Comparison of ENCODE assay signal across 14 cellular contexts in genomic region chr1:231507476-231508355, GRCh38. TPM values are rescaled to one million over a fixed set of nuclear protein-coding genes. Genes with fewer than 3 reads are reported as not detected.
DNase-seq lines count a peak whose midpoint lies in the region; ATAC-seq lines count a peak whose summit lies in the region.
"Had no signal": no experiment of that assay in that cellular context is flagged by ENCODE, and none has a peak within 500 bp of the region (broad histone marks: within the 10 kb centered on the region; RNA-seq: fewer than 3 reads in every experiment).

No MANE protein-coding gene starts in this region.

- no peaks in the 10 kb centered on the region for H3K36me3 Mint-ChIP-seq in immature natural killer cell
- H3K36me3 Mint-ChIP-seq: stimulated activated memory B cell treated with anti-CD40 and anti-IgM and Interleukin-4, amounts not matched to agents 10 μg/mL and 1 μg/mL and 100 μg/mL, for 72 hours had no signal

- H3K14ac ChIP-seq in neuronal stem cell (ENCODE audit: low read length) = no peak overlapping the region

- H3K9ac ChIP-seq in neuronal stem cell (ENCODE audit: low read depth, low read length, poor library complexity) = no peak overlapping the region

- H4K91ac ChIP-seq in neuronal stem cell (ENCODE audit: low read depth, low read length, poor library complexity) = no peak overlapping the region

- no peaks in the 10 kb centered on the region for H3K27me3 ChIP-seq in neuronal stem cell (ENCODE audit: control insufficient read depth in 3 of 3, insufficient read depth in 3 of 3, low read depth in 1 of 3, low read length in 3 of 3)
- H3K27me3 ChIP-seq: SJSA1 had no signal

- peaks cover 0 to 12% (median 2%) of the 10 kb centered on the region in 3 donors for H3K27me3 Mint-ChIP-seq in immature natural killer cell (ENCODE audit: low read depth in 3 of 3)

- no peak overlapping the region for H2BK5ac ChIP-seq in neuronal stem cell (ENCODE audit: low read length)

- H3K4me3 Mint-ChIP-seq in immature natural killer cell = no peak overlapping the region
- H3K4me3 Mint-ChIP-seq: stimulated activated memory B cell treated with anti-CD40 and anti-IgM and Interleukin-4, amounts not matched to agents 10 μg/mL and 1 μg/mL and 100 μg/mL, for 72 hours had no signal

- DNase-seq in DMS53 treated with DMSO at 0.1 percent for 48 hours (lab: John Stamatoyannopoulos, UW; ENCODE audit: unreplicated experiment) = peak; percentile 8
- no peak for DNase-seq in activated CD4-positive, CD25-positive, alpha-beta regulatory T cell treated with anti-CD3 and anti-CD28 coated beads, Interleukin-2, amount 50 U/mL, for 72 hours
- no peak for DNase-seq in immature natural killer cell
- no peak for DNase-seq in head of caudate nucleus
- DNase-seq in neuronal stem cell (ENCODE audit: low spot score) = no peak
- DNase-seq: activated T-cell treated with anti-CD3 and anti-CD28 coated beads for 4 hours; kidney glomerular epithelial cell; NCI-H187; stimulated activated CD4-positive, alpha-beta T cell treated with anti-CD3 and anti-CD28 coated beads, Interleukin-4, amount 100 ng/mL, for 1 hour had no signal

- H3K79me1 ChIP-seq in neuronal stem cell (ENCODE audit: low read depth, low read length) = no peaks in the 10 kb centered on the region

- no peak overlapping the region for H4K8ac ChIP-seq in neuronal stem cell (ENCODE audit: low read depth, low read length)

- H2BK120ac ChIP-seq in neuronal stem cell (ENCODE audit: low read depth, low read length) = no peak overlapping the region

- no peak overlapping the region for H3K23ac ChIP-seq in neuronal stem cell (ENCODE audit: low read depth, low read length, poor library complexity)

- H3K27ac Mint-ChIP-seq in immature natural killer cell = no peak overlapping the region
- H3K27ac Mint-ChIP-seq: stimulated activated memory B cell treated with anti-CD40 and anti-IgM and Interleukin-4, amounts not matched to agents 10 μg/mL and 1 μg/mL and 100 μg/mL, for 72 hours had no signal

- no peaks in the 10 kb centered on the region for H3K9me3 ChIP-seq in neuronal stem cell (replicated peaks in 1 of 2; ENCODE audit: control insufficient read depth in 2 of 2, insufficient read depth in 1 of 2, low read depth in 1 of 2, low read length in 2 of 2)
- H3K9me3 ChIP-seq: SJSA1 had no signal

- no peak overlapping the region for H2BK12ac ChIP-seq in neuronal stem cell (ENCODE audit: low read length)

- intact Hi-C loops in head of caudate nucleus (cut with DNase I) = no loop called here

- H3K27ac ChIP-seq in neuronal stem cell (replicated peaks; ENCODE audit: low read length) = no peak overlapping the region
- H3K27ac ChIP-seq: SJSA1 had no signal

- no peaks in the 10 kb centered on the region for H3K4me1 ChIP-seq in neuronal stem cell (ENCODE audit: control insufficient read depth in 2 of 2, insufficient read depth in 1 of 2, low read depth in 1 of 2, low read length in 2 of 2)

- no peak overlapping the region for H2AK5ac ChIP-seq in neuronal stem cell (ENCODE audit: low read depth, low read length)

- H3K36me3 ChIP-seq in neuronal stem cell (replicated peaks in 1 of 2; ENCODE audit: control insufficient read depth in 2 of 2, insufficient read depth in 2 of 2, low read length in 2 of 2) = no peaks in the 10 kb centered on the region
- H3K36me3 ChIP-seq: SJSA1 had no signal

- no peak overlapping the region for H3K4me3 ChIP-seq in neuronal stem cell (ENCODE audit: low read length in 2 of 2)
- H3K4me3 ChIP-seq: SJSA1 had no signal

- H3K4me2 ChIP-seq in neuronal stem cell (ENCODE audit: insufficient read depth, low read length, poor library complexity, severe bottlenecking) = no peak overlapping the region

- H2BK15ac ChIP-seq in neuronal stem cell (ENCODE audit: low read length) = no peak overlapping the region

- H2AFZ ChIP-seq in neuronal stem cell (ENCODE audit: low read length) = no peak overlapping the region

- no CpG with 5 or more reads among the region's 9 CpGs for WGBS in neuronal stem cell (ENCODE audit: extremely low coverage in 2 of 2, insufficient read length in 2 of 2, insufficient replicate concordance in 1 of 2), 2 donors

- no peak overlapping the region for H3K4ac ChIP-seq in neuronal stem cell (ENCODE audit: low read length)

- H3K4me1 Mint-ChIP-seq in immature natural killer cell = no peaks in the 10 kb centered on the region
- H3K4me1 Mint-ChIP-seq: stimulated activated memory B cell treated with anti-CD40 and anti-IgM and Interleukin-4, amounts not matched to agents 10 μg/mL and 1 μg/mL and 100 μg/mL, for 72 hours had no signal

- H3K18ac ChIP-seq in neuronal stem cell (ENCODE audit: low read length) = no peak overlapping the region

- ATAC-seq in GM19452 (IDR thresholded peaks at IDR 0.05; ENCODE audit: unreplicated experiment) (peak; percentile 57), HG03064 (IDR thresholded peaks at IDR 0.05; ENCODE audit: low read depth, unreplicated experiment) (peak; percentile 50), esophagus mucosa (peak; percentile 84)
- ATAC-seq: stimulated activated memory B cell treated with anti-CD40 and anti-IgM and Interleukin-4, amounts not matched to agents 10 μg/mL and 1 μg/mL and 100 μg/mL, for 72 hours had no signal

- H3K9me3 Mint-ChIP-seq in immature natural killer cell = no peaks in the 10 kb centered on the region
- H3K9me3 Mint-ChIP-seq: stimulated activated memory B cell treated with anti-CD40 and anti-IgM and Interleukin-4, amounts not matched to agents 10 μg/mL and 1 μg/mL and 100 μg/mL, for 72 hours had no signal

RNA-seq across cellular contexts. Expression of gene TSNAX, which starts 20.8 kb away (rescaled TPM):
- 21.3 TPM for total RNA-seq in esophagus mucosa
- polyA plus RNA-seq in immature natural killer cell = 100 to 1,000 TPM; 103 to 141 (median 122) TPM
- polyA plus RNA-seq in neuronal stem cell (2013, experiment 1 of 2) = 22.6 TPM
- polyA plus RNA-seq in neuronal stem cell (2013, experiment 2 of 2) = 23.5 TPM
